9 cellular contexts compared by ENCODE assay signal in genomic region chr7:26598867-26599266, GRCh38.
"Had no signal": no experiment of that assay in that cellular context is flagged by ENCODE, and none has a peak within 500 bp of the region (broad histone marks: within the 10 kb centered on the region; RNA-seq: fewer than 3 reads in every experiment).

No MANE protein-coding gene starts in this region.

- H3K4me1 Mint-ChIP-seq: IgD-negative memory B cell had no signal

- H3K4me1 ChIP-seq: HAP-1 had no signal

- ATAC-seq: HCT116, HepG2 had no signal

- DNase-seq: GOT3, H7, HFFc6, KBM-7 had no signal

- H3K36me3 ChIP-seq: HAP-1 had no signal

- H3K27ac ChIP-seq: HL-60 had no signal

- H3K9me3 ChIP-seq: HAP-1 had no signal

- H3K9me3 Mint-ChIP-seq: IgD-negative memory B cell had no signal

- H3K4me3 Mint-ChIP-seq: HFFc6, IgD-negative memory B cell had no signal

- H3K27ac Mint-ChIP-seq: HFFc6, IgD-negative memory B cell had no signal

- H3K27me3 Mint-ChIP-seq: IgD-negative memory B cell had no signal

- H3K4me3 ChIP-seq: HAP-1 had no signal
